In the genomic region with DNA sequence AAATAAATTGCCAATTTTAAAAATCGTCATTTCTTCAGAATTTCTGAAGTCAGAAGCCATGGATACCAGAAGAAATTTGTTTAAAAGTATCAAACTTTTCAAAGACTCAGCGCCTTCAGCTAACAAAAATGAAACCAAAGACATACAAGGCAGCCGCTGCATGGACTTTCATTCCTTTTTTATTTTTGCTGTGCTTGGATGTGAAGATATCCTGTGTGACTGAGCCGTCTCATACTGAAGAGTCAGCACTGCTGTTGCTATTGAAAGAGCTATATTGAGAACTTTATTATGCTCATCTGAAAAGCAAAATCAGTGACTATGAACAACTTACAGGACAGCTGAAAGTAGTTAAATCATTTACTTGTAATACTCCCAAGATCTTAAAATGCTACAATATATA, we compare ENCODE assay signal across 28 cellular contexts.
"Had no signal": no experiment of that assay in that cellular context is flagged by ENCODE, and none has a peak within 500 bp of the region (broad histone marks: within the 10 kb centered on the region; RNA-seq: fewer than 3 reads in every experiment).

No MANE protein-coding gene starts in this region.

- FAIRE-seq: bronchial epithelial cell, endothelial cell of umbilical vein, islet of Langerhans, TTC549 had no signal

- DNase-seq: activated CD4-positive, alpha-beta T cell treated with anti-CD3 and anti-CD28 coated beads, Interleukin-2, amount 10 ng/mL, durations not matched to agents 7 days and 5 days; activated CD4-positive, CD25-positive, alpha-beta regulatory T cell treated with anti-CD3 and anti-CD28 coated beads, Interleukin-2, amount 50 U/mL, for 72 hours; activated CD8-positive, alpha-beta memory T cell treated with anti-CD3 and anti-CD28 coated beads, Interleukin-2, amount 10 ng/mL, durations not matched to agents 7 days and 5 days; activated CD8-positive, alpha-beta T cell treated with anti-CD3 and anti-CD28 coated beads for 36 hours; activated effector memory CD4-positive, alpha-beta T cell treated with anti-CD3 and anti-CD28 coated beads, Interleukin-2, amount 50 U/mL, for 16 hours; activated naive CD4-positive, alpha-beta T cell treated with anti-CD3 and anti-CD28 coated beads, Interleukin-2, amount 10 ng/mL, durations not matched to agents 7 days and 5 days; activated T-cell treated with anti-CD3 and anti-CD28 coated beads for 4 hours; amygdala; colonic mucosa; dorsolateral prefrontal cortex; effector memory CD8-positive, alpha-beta T cell; gastrocnemius medialis; left ventricle myocardium superior; ovary; stimulated activated CD4-positive, alpha-beta T cell treated with anti-CD3 and anti-CD28 coated beads, Interleukin-12 subunit alpha, Interleukin-12 subunit beta, amount 100 ng/mL, for 4 hours; substantia nigra; tibial artery; WERI-Rb-1 had no signal

- H3K27ac ChIP-seq: colonic mucosa, gastrocnemius medialis, neutrophil, ovary, prostate gland, tibial artery, WERI-Rb-1 had no signal

- ATAC-seq: activated CD8-positive, alpha-beta memory T cell treated with anti-CD3 and anti-CD28 coated beads, Interleukin-2, amount 10 ng/mL, durations not matched to agents 7 days and 5 days; activated CD8-positive, alpha-beta T cell treated with anti-CD3 and anti-CD28 coated beads for 36 hours; effector memory CD8-positive, alpha-beta T cell; esophagus mucosa; gastrocnemius medialis; left ventricle myocardium superior had no signal

- H3K27me3 ChIP-seq: colonic mucosa, gastrocnemius medialis, neutrophil, ovary, tibial artery had no signal

- H3K9me3 ChIP-seq: colonic mucosa, gastrocnemius medialis, ovary, prostate gland, tibial artery had no signal

- H3K36me3 ChIP-seq: colonic mucosa, gastrocnemius medialis, neutrophil, ovary, prostate gland, tibial artery, WERI-Rb-1 had no signal

- H3K27me3 Mint-ChIP-seq: activated CD4-positive, alpha-beta T cell treated with anti-CD3 and anti-CD28 coated beads, Interleukin-2, amount 10 ng/mL, durations not matched to agents 7 days and 5 days; activated CD8-positive, alpha-beta memory T cell treated with anti-CD3 and anti-CD28 coated beads, Interleukin-2, amount 10 ng/mL, durations not matched to agents 7 days and 5 days; activated CD8-positive, alpha-beta T cell treated with anti-CD3 and anti-CD28 coated beads for 36 hours; activated naive CD4-positive, alpha-beta T cell treated with anti-CD3 and anti-CD28 coated beads, Interleukin-2, amount 10 ng/mL, durations not matched to agents 7 days and 5 days; effector memory CD8-positive, alpha-beta T cell; memory B cell; stimulated activated naive CD8-positive, alpha-beta T cell treated with anti-CD3 and anti-CD28 coated beads, Interleukin-15, Interleukin-2, amounts not matched to agents 100 ng/mL and 50 ng/mL, for 24 hours had no signal

- H3K4me3 Mint-ChIP-seq: activated CD4-positive, alpha-beta T cell treated with anti-CD3 and anti-CD28 coated beads, Interleukin-2, amount 10 ng/mL, durations not matched to agents 7 days and 5 days; activated CD8-positive, alpha-beta memory T cell treated with anti-CD3 and anti-CD28 coated beads, Interleukin-2, amount 10 ng/mL, durations not matched to agents 7 days and 5 days; activated CD8-positive, alpha-beta T cell treated with anti-CD3 and anti-CD28 coated beads for 36 hours; activated naive CD4-positive, alpha-beta T cell treated with anti-CD3 and anti-CD28 coated beads, Interleukin-2, amount 10 ng/mL, durations not matched to agents 7 days and 5 days; effector memory CD8-positive, alpha-beta T cell; memory B cell; nephron; stimulated activated naive CD8-positive, alpha-beta T cell treated with anti-CD3 and anti-CD28 coated beads, Interleukin-15, Interleukin-2, amounts not matched to agents 100 ng/mL and 50 ng/mL, for 24 hours had no signal

- H3K36me3 Mint-ChIP-seq: activated CD8-positive, alpha-beta memory T cell treated with anti-CD3 and anti-CD28 coated beads, Interleukin-2, amount 10 ng/mL, durations not matched to agents 7 days and 5 days; activated naive CD4-positive, alpha-beta T cell treated with anti-CD3 and anti-CD28 coated beads, Interleukin-2, amount 10 ng/mL, durations not matched to agents 7 days and 5 days; memory B cell had no signal

- H3K4me1 Mint-ChIP-seq: activated CD4-positive, alpha-beta T cell treated with anti-CD3 and anti-CD28 coated beads, Interleukin-2, amount 10 ng/mL, durations not matched to agents 7 days and 5 days; activated CD8-positive, alpha-beta memory T cell treated with anti-CD3 and anti-CD28 coated beads, Interleukin-2, amount 10 ng/mL, durations not matched to agents 7 days and 5 days; activated naive CD4-positive, alpha-beta T cell treated with anti-CD3 and anti-CD28 coated beads, Interleukin-2, amount 10 ng/mL, durations not matched to agents 7 days and 5 days; memory B cell; nephron had no signal

- H3K4me1 ChIP-seq: colonic mucosa, gastrocnemius medialis, prostate gland, tibial artery had no signal

- H3K27ac Mint-ChIP-seq: activated CD4-positive, alpha-beta T cell treated with anti-CD3 and anti-CD28 coated beads, Interleukin-2, amount 10 ng/mL, durations not matched to agents 7 days and 5 days; activated CD8-positive, alpha-beta memory T cell treated with anti-CD3 and anti-CD28 coated beads, Interleukin-2, amount 10 ng/mL, durations not matched to agents 7 days and 5 days; activated CD8-positive, alpha-beta T cell treated with anti-CD3 and anti-CD28 coated beads for 36 hours; activated naive CD4-positive, alpha-beta T cell treated with anti-CD3 and anti-CD28 coated beads, Interleukin-2, amount 10 ng/mL, durations not matched to agents 7 days and 5 days; effector memory CD8-positive, alpha-beta T cell; memory B cell; nephron; stimulated activated naive CD8-positive, alpha-beta T cell treated with anti-CD3 and anti-CD28 coated beads, Interleukin-15, Interleukin-2, amounts not matched to agents 100 ng/mL and 50 ng/mL, for 24 hours had no signal

- H3K4me3 ChIP-seq: colonic mucosa, gastrocnemius medialis, ovary, prostate gland, tibial artery had no signal
